ENCODE assay signal across 14 cellular contexts in genomic region chr6:156978948-156979347, GRCh38.
DNase-seq lines count a peak whose midpoint lies in the region; ATAC-seq and TF ChIP-seq lines count a peak whose summit lies in the region.
"Had no signal": no experiment of that assay in that cellular context is flagged by ENCODE, and none has a peak within 500 bp of the region (broad histone marks: within the 10 kb centered on the region; RNA-seq: fewer than 3 reads in every experiment).

No MANE protein-coding gene starts in this region.

- H4K91ac ChIP-seq in H9 (ENCODE audit: insufficient read length, low read depth, low read length): no peak overlapping the region

- no peaks in the 10 kb centered on the region for H3K23me2 ChIP-seq in H9 (ENCODE audit: insufficient read length, low read depth, low read length, poor library complexity, severe bottlenecking)

- H3K27ac ChIP-seq in H9 (ENCODE audit: insufficient read length, low read depth, low read length): no peak overlapping the region
- H3K27ac ChIP-seq: spleen had no signal

- peaks cover 89% of the 10 kb centered on the region for H3K4me1 Mint-ChIP-seq in activated T-cell treated with anti-CD3 and anti-CD28 coated beads, Interleukin-2, amount 50 U/mL, for 24 hours (ENCODE audit: low read depth)
- H3K4me1 Mint-ChIP-seq in H9: peaks cover 60 to 69% of the 10 kb centered on the region in 2 experiments

- H2BK20ac ChIP-seq in H9 (ENCODE audit: low read depth, low read length, poor library complexity, severe bottlenecking): no peak overlapping the region

- DNase-seq in activated T-cell treated with anti-CD3 and anti-CD28 coated beads, Interleukin-2, amount 50 U/mL, for 24 hours: no peak
- DNase-seq in activated T-cell treated with anti-CD3 and anti-CD28 coated beads for 4 hours (no peak), H9 (no peak), NCI-H1436 (lab: John Stamatoyannopoulos, UW) (no peak)
- no peak for DNase-seq in stimulated activated naive CD8-positive, alpha-beta T cell treated with anti-CD3 and anti-CD28 coated beads, Interleukin-15, Interleukin-2, amounts not matched to agents 100 U/mL and 50 U/mL, for 24 hours
- DNase-seq: activated CD8-positive, alpha-beta memory T cell treated with anti-CD3 and anti-CD28 coated beads, Interleukin-2, amount 50 U/mL, for 48 hours; anterior cingulate cortex; dermis blood vessel endothelial cell; occipital lobe; SIG-M5; spleen had no signal

- H2BK5ac ChIP-seq in H9 (ENCODE audit: insufficient read length, low read length): no peak overlapping the region

- H3K27me3 ChIP-seq in H9 (ENCODE audit: insufficient read depth, low read length): no peaks in the 10 kb centered on the region
- H3K27me3 ChIP-seq: spleen had no signal

- peak overlapping the region; percentile 71 for H3K27ac Mint-ChIP-seq in activated T-cell treated with anti-CD3 and anti-CD28 coated beads, Interleukin-2, amount 50 U/mL, for 24 hours
- peak overlapping the region in 1 of 3 experiments; percentile 38; a peak in 2 of 7 replicates for H3K27ac Mint-ChIP-seq in H9

- no peak overlapping the region for H3T11ph ChIP-seq in H9 (ENCODE audit: low read length)

- no peak overlapping the region for H2AK5ac ChIP-seq in H9 (ENCODE audit: insufficient read length, low read length)

- H3K4ac ChIP-seq in H9 (ENCODE audit: low read depth, low read length): no peak overlapping the region

- H3K4me3 Mint-ChIP-seq in activated T-cell treated with anti-CD3 and anti-CD28 coated beads, Interleukin-2, amount 50 U/mL, for 24 hours: no peak overlapping the region
- no peak overlapping the region for H3K4me3 Mint-ChIP-seq in H9

- no peaks in the 10 kb centered on the region for H3K27me3 Mint-ChIP-seq in activated T-cell treated with anti-CD3 and anti-CD28 coated beads, Interleukin-2, amount 50 U/mL, for 24 hours
- no peaks in the 10 kb centered on the region for H3K27me3 Mint-ChIP-seq in H9 (ENCODE audit: low read depth)

- no peak overlapping the region for H4K8ac ChIP-seq in H9 (replicated peaks; ENCODE audit: insufficient read length, low read depth, low read length)

- H2BK15ac ChIP-seq in H9 (ENCODE audit: low read depth, low read length): no peak overlapping the region

- no peak overlapping the region for H3K56ac ChIP-seq in H9 (ENCODE audit: insufficient read length, low read depth, low read length)

- H3K9ac ChIP-seq in H9 (ENCODE audit: extremely low read depth, insufficient read length, low read length): no peak overlapping the region

- H3K23ac ChIP-seq in H9 (ENCODE audit: insufficient read length, low read depth, low read length): no peak overlapping the region

- peaks cover 14% of the 10 kb centered on the region; the same call in 1 of the 2 replicates for H3K79me2 ChIP-seq in H9 (ENCODE audit: insufficient read depth, low read length)

- no peak overlapping the region for H2BK12ac ChIP-seq in H9 (ENCODE audit: insufficient read length, low read depth, low read length)

- H3K9me3 Mint-ChIP-seq in activated T-cell treated with anti-CD3 and anti-CD28 coated beads, Interleukin-2, amount 50 U/mL, for 24 hours: no peaks in the 10 kb centered on the region
- no peaks in the 10 kb centered on the region for H3K9me3 Mint-ChIP-seq in H9

- no peaks in the 10 kb centered on the region for H3K36me3 Mint-ChIP-seq in activated T-cell treated with anti-CD3 and anti-CD28 coated beads, Interleukin-2, amount 50 U/mL, for 24 hours (ENCODE audit: low read depth)
- H3K36me3 Mint-ChIP-seq in H9 (ENCODE audit: insufficient read depth in 1 of 3, low read depth in 3 of 3): no peaks in the 10 kb centered on the region

- ATAC-seq in HG02798 (IDR thresholded peaks at IDR 0.05; ENCODE audit: poor library complexity, unreplicated experiment) (peak; percentile 49), HG03565 (IDR thresholded peaks at IDR 0.05; ENCODE audit: unreplicated experiment) (peak; percentile 52), GM21423 (IDR thresholded peaks at IDR 0.05; ENCODE audit: unreplicated experiment) (no peak)
- ATAC-seq in stimulated activated naive CD8-positive, alpha-beta T cell treated with anti-CD3 and anti-CD28 coated beads, Interleukin-15, Interleukin-2, amounts not matched to agents 100 U/mL and 50 U/mL, for 24 hours: peak; percentile 33

- no peak overlapping the region for H3K4me2 ChIP-seq in H9 (ENCODE audit: insufficient read depth, insufficient read length, low read length)

- no peak overlapping the region for H4K5ac ChIP-seq in H9 (ENCODE audit: insufficient read length, low read depth, low read length)

- H3K4me1 ChIP-seq in H9 (ENCODE audit: insufficient read depth, low read length): peaks cover 11% of the 10 kb centered on the region

- no peak overlapping the region for H2AFZ ChIP-seq in H9 (ENCODE audit: low read length)

- no peaks in the 10 kb centered on the region for H3K9me3 ChIP-seq in H9 (ENCODE audit: control insufficient read depth, low read depth, low read length)
- H3K9me3 ChIP-seq: spleen had no signal

- WGBS in H9 (ENCODE audit: extremely low coverage, insufficient read length, low lambda C conversion rate): no CpG with 5 or more reads among the region's 2 CpGs

- no peak for TF ChIP-seq CTCF in H9 (conservative IDR thresholded peaks at IDR 0.05)

- no peak overlapping the region for H3K18ac ChIP-seq in H9 (ENCODE audit: insufficient read length, low read depth, low read length)

- no peaks in the 10 kb centered on the region for H4K20me1 ChIP-seq in H9 (ENCODE audit: control insufficient read depth, insufficient read depth, insufficient read length)

- H3K14ac ChIP-seq in H9 (ENCODE audit: insufficient read depth, low read length): no peak overlapping the region

- no peak overlapping the region for H2BK120ac ChIP-seq in H9 (ENCODE audit: low read depth, low read length, poor library complexity, severe bottlenecking)

- no peaks in the 10 kb centered on the region for H3K79me1 ChIP-seq in H9 (ENCODE audit: insufficient read depth, low read depth, low read length, poor library complexity, severe bottlenecking)
